Comparison of ENCODE assay signal across 8 cellular contexts in genomic region chr12:1795221-1795784, GRCh38. TPM values are rescaled to one million over a fixed set of nuclear protein-coding genes. Genes with fewer than 3 reads are reported as not detected.
DNase-seq lines count a peak whose midpoint lies in the region; ATAC-seq and TF ChIP-seq lines count a peak whose summit lies in the region.

No MANE protein-coding gene starts in this region.

- peaks cover 18 to 33% (median 26%) of the 10 kb centered on the region in 4 donors for H3K4me1 Mint-ChIP-seq in naive thymus-derived CD8-positive, alpha-beta T cell

- H3K36me3 ChIP-seq in BLaER1, result peaks cover 43% of the 10 kb centered on the region
- no peaks in the 10 kb centered on the region for H3K36me3 ChIP-seq in HCT116 (ENCODE audit: control insufficient read depth in 1 of 2, insufficient read depth in 2 of 2, low read length in 2 of 2)
- no peaks in the 10 kb centered on the region for H3K36me3 ChIP-seq in mammary epithelial cell (ENCODE audit: insufficient read depth, low read length)

- dilution Hi-C loops in mammary epithelial cell (cut with HindIII; ENCODE audit: low sequenced_read_pairs), result loop anchor here (25.0 kb wide), 1 partner anchor 133 kb away; no protein-coding TSS in a partner anchor

- peak overlapping the region in 8 of 10 donors; percentile 43 to 92 (median 76) for H3K4me3 Mint-ChIP-seq in naive thymus-derived CD8-positive, alpha-beta T cell

- DNase-seq in HCT116 (ENCODE audit: low read depth, low spot score) (no peak), mammary epithelial cell (no peak), AG20443 (ENCODE audit: low spot score) (no peak), GM19240 (ENCODE audit: insufficient read length, low spot score) (no peak), SW 1271 (lab: John Stamatoyannopoulos, UW) (no peak)
- peak in 1 of 10 donors; percentile 53 for DNase-seq in naive thymus-derived CD8-positive, alpha-beta T cell

- RAD21 ChIA-PET in HCT116 (lab: Charles Lee; ENCODE audit: low non-redundant PET in 1 of 2, low total read pairs in 2 of 2, uncharacterized antibody in 2 of 2, unreplicated experiment in 2 of 2), result interaction anchor here in 1 of 2 experiments (1.5 kb wide), 1 partner anchor 145 kb away, joined by 5 read pairs; no protein-coding TSS in a partner anchor

- H3K27ac Mint-ChIP-seq in naive thymus-derived CD8-positive, alpha-beta T cell, result peak overlapping the region in 7 of 10 donors; percentile 7 to 94 (median 86)

- peak overlapping the region; percentile 77 for H3K27ac ChIP-seq in BLaER1
- no peak overlapping the region for H3K27ac ChIP-seq in HCT116 (ENCODE audit: low read depth, low read length)
- H3K27ac ChIP-seq in mammary epithelial cell (ENCODE audit: insufficient read depth, low read depth, low read length), result no peak overlapping the region

- H3K36me3 Mint-ChIP-seq in naive thymus-derived CD8-positive, alpha-beta T cell, result no peaks in the 10 kb centered on the region

- POLR2A ChIA-PET in HCT116 (lab: Charles Lee), result no interaction called here
- POLR2A ChIA-PET in naive thymus-derived CD8-positive, alpha-beta T cell (lab: Charles Lee), result interaction anchor here (0.6 to 4.5 kb wide), 9 partner anchors 120 to 209 kb away, joined by 3 to 57 read pairs (median 4); partner anchors contain the start of gene DCP1B

- H3K9me2 ChIP-seq in HCT116 (ENCODE audit: insufficient read depth), result no peaks in the 10 kb centered on the region

- in situ Hi-C loops in mammary epithelial cell (cut with MboI; ENCODE audit: low sequenced_read_pairs in 2 of 2), result loop anchor here in 1 of 2 donors (10.0 kb wide), 1 partner anchor 139 kb away; no protein-coding TSS in a partner anchor

- no peak for TF ChIP-seq CTCF in HCT116 (IDR thresholded peaks at IDR 0.05 in 2 of 3, conservative IDR thresholded peaks at IDR 0.05 in 1 of 3; ENCODE audit: borderline replicate concordance in 1 of 3, insufficient read depth in 1 of 3, low read depth in 2 of 3, low read length in 2 of 3)
- TF ChIP-seq CTCF in mammary epithelial cell (conservative IDR thresholded peaks at IDR 0.05 in 1 of 2, IDR thresholded peaks at IDR 0.05 in 1 of 2; ENCODE audit: extremely low read depth in 1 of 2, insufficient read depth in 1 of 2, low read depth in 1 of 2, low read length in 2 of 2), result no peak

- no peaks in the 10 kb centered on the region for H3K79me2 ChIP-seq in HCT116 (ENCODE audit: insufficient read depth, low read length)
- H3K79me2 ChIP-seq in mammary epithelial cell (ENCODE audit: insufficient read depth, low read length), result no peaks in the 10 kb centered on the region

- no peak for TF ChIP-seq RAD21 in HCT116 (IDR thresholded peaks at IDR 0.05; ENCODE audit: low read depth)

- peaks cover 98% of the 10 kb centered on the region for H3K4me1 ChIP-seq in BLaER1
- peaks cover 3 to 20% of the 10 kb centered on the region in 2 experiments; a peak in 3 of 4 replicates for H3K4me1 ChIP-seq in HCT116 (ENCODE audit: control insufficient read depth in 1 of 2, insufficient read depth in 2 of 2, low read length in 2 of 2)
- peaks cover 14% of the 10 kb centered on the region for H3K4me1 ChIP-seq in mammary epithelial cell (ENCODE audit: insufficient read depth, low read length)

- H3K27me3 ChIP-seq in BLaER1, result no peaks in the 10 kb centered on the region
- H3K27me3 ChIP-seq in HCT116 (ENCODE audit: insufficient read depth, low read length), result no peaks in the 10 kb centered on the region
- H3K27me3 ChIP-seq in mammary epithelial cell (ENCODE audit: insufficient read depth, low read length), result no peaks in the 10 kb centered on the region

- H3K4me3 ChIP-seq in BLaER1, result peak overlapping the region; percentile 71; the same call in 1 of the 2 replicates
- H3K4me3 ChIP-seq in HCT116 (replicated peaks in 1 of 2; ENCODE audit: low read depth in 1 of 2, low read length in 2 of 2), result no peak overlapping the region
- no peak overlapping the region for H3K4me3 ChIP-seq in mammary epithelial cell (replicated peaks in 1 of 3; ENCODE audit: insufficient read depth in 1 of 3, low read depth in 2 of 3, low read length in 3 of 3)

- no peaks in the 10 kb centered on the region for H3K27me3 Mint-ChIP-seq in naive thymus-derived CD8-positive, alpha-beta T cell

- no peaks in the 10 kb centered on the region for H3K9me3 ChIP-seq in BLaER1
- no peaks in the 10 kb centered on the region for H3K9me3 ChIP-seq in HCT116 (ENCODE audit: control insufficient read depth in 1 of 2, insufficient read depth in 1 of 2, low read depth in 1 of 2, low read length in 2 of 2)
- H3K9me3 ChIP-seq in mammary epithelial cell (replicated peaks; ENCODE audit: insufficient read depth, low read length), result no peaks in the 10 kb centered on the region

- H3K9me3 Mint-ChIP-seq in naive thymus-derived CD8-positive, alpha-beta T cell, result no peaks in the 10 kb centered on the region

- intact Hi-C loops in HCT116 (cut with micrococcal nuclease) (loop anchor here (5.0 kb wide), 1 partner anchor 787 kb away; no protein-coding TSS in a partner anchor), mammary epithelial cell (cut with micrococcal nuclease) (no loop called here)

- H3K4me2 ChIP-seq in BLaER1 (peak overlapping the region; percentile 99), HCT116 (ENCODE audit: low read length) (peak overlapping the region; percentile 99), mammary epithelial cell (ENCODE audit: insufficient read depth, low read depth, low read length) (no peak overlapping the region)

- TF ChIP-seq POLR2A in HCT116 (IDR thresholded peaks at IDR 0.05; ENCODE audit: borderline replicate concordance, extremely low read depth, insufficient read depth, insufficient read length), result no peak

- H3K9ac ChIP-seq in BLaER1 (peak overlapping the region; percentile 78), HCT116 (ENCODE audit: low read length) (no peak overlapping the region), mammary epithelial cell (ENCODE audit: insufficient read depth, low read length) (no peak overlapping the region)

- 88% methylated on average over 19 of the region's 19 CpGs for WGBS in mammary epithelial cell (ENCODE audit: low coverage, missing lambda C conversion rate)

- BruUV-seq in HCT116 (replicated peaks; lab: Mats Ljungman, UMichigan), result no TSS peak
- no TSS peak for BruUV-seq in mammary epithelial cell (replicated peaks; lab: Mats Ljungman, UMichigan)

- ATAC-seq in HCT116 (no peak), GM19328 (IDR thresholded peaks at IDR 0.05; ENCODE audit: unreplicated experiment) (no peak)
- no peak for ATAC-seq in naive thymus-derived CD8-positive, alpha-beta T cell

- H4K20me1 ChIP-seq in BLaER1 (peaks cover 15% of the 10 kb centered on the region), HCT116 (ENCODE audit: insufficient read depth) (no peaks in the 10 kb centered on the region), mammary epithelial cell (ENCODE audit: insufficient read depth, low read length) (no peaks in the 10 kb centered on the region)

- CTCF ChIA-PET in HCT116 (lab: Charles Lee) (interaction anchor here (0.7 to 2.9 kb wide), 3 partner anchors 142 to 161 kb away, joined by 3 to 32 read pairs (median 6); no protein-coding TSS in a partner anchor), mammary epithelial cell (lab: Charles Lee; ENCODE audit: low non-redundant PET) (no interaction called here)

- no peak overlapping the region for H2AFZ ChIP-seq in HCT116 (ENCODE audit: low read depth, low read length, poor library complexity, severe bottlenecking)
- H2AFZ ChIP-seq in mammary epithelial cell (ENCODE audit: low read depth, low read length), result peak overlapping the region; percentile 86

TF ChIP-seq in HCT116, 20 proteins besides CTCF, POLR2A, EP300 and RAD21 (continues in another document):
- TF ChIP-seq SRF (IDR thresholded peaks at IDR 0.05; ENCODE audit: low read depth), result no peak
- TF ChIP-seq SIN3A (IDR thresholded peaks at IDR 0.05; ENCODE audit: low read depth), result no peak
- TF ChIP-seq ELF1 (IDR thresholded peaks at IDR 0.05; ENCODE audit: borderline replicate concordance, low read depth), result no peak
- TF ChIP-seq FOSL1 (IDR thresholded peaks at IDR 0.05; ENCODE audit: low read depth), result no peak
- TF ChIP-seq, protein P1, sequence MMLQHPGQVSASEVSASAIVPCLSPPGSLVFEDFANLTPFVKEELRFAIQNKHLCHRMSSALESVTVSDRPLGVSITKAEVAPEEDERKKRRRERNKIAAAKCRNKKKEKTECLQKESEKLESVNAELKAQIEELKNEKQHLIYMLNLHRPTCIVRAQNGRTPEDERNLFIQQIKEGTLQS (IDR thresholded peaks at IDR 0.05), result no peak
- no peak for TF ChIP-seq TCF7L2 (IDR thresholded peaks at IDR 0.05; ENCODE audit: borderline replicate concordance, extremely low read depth, insufficient read depth, insufficient read length)
- TF ChIP-seq POLR2AphosphoS5 (IDR thresholded peaks at IDR 0.05; ENCODE audit: low read depth, low read length), result no peak
- no peak for TF ChIP-seq REST (IDR thresholded peaks at IDR 0.05; ENCODE audit: low read depth)
- TF ChIP-seq EZH2 (IDR thresholded peaks at IDR 0.05), result no peak
- TF ChIP-seq SP1 (IDR thresholded peaks at IDR 0.05; ENCODE audit: low read depth), result no peak

RNA-seq across cellular contexts. Expression of gene LRTM2, which starts 25.1 kb away (rescaled TPM):
- 0.07 TPM for total RNA-seq in HCT116 (2021; ENCODE audit: unreplicated experiment)
- polyA plus RNA-seq in HCT116 (2012), result 0.29 and 0.35 TPM in 2 replicates
- not detected for total RNA-seq in mammary epithelial cell
- polyA plus RNA-seq in mammary epithelial cell, result not detected
- not detected for polyA minus RNA-seq in mammary epithelial cell
- under 1 TPM in 1 of 2 experiments, not detected in 1; 0.13 TPM for total RNA-seq in naive thymus-derived CD8-positive, alpha-beta T cell
- not detected for polyA plus RNA-seq in naive thymus-derived CD8-positive, alpha-beta T cell
